1 cellular context compared by ENCODE assay signal in genomic region chr5:143405063-143405746, GRCh38.
TF ChIP-seq lines count a peak whose summit lies in the region.

No MANE protein-coding gene starts in this region.

TF ChIP-seq in GM12878, 131 proteins besides CTCF, POLR2A, EP300 and RAD21 (continued from another document and continues in another):
- peak; percentile 69 for TF ChIP-seq E2F8 (IDR thresholded peaks at IDR 0.05; ENCODE audit: low read depth, partially characterized antibody)
- TF ChIP-seq ETV6 (conservative IDR thresholded peaks at IDR 0.05 in 1 of 2, IDR thresholded peaks at IDR 0.05 in 1 of 2; ENCODE audit: borderline replicate concordance in 1 of 2, low read depth in 1 of 2): peak in 1 of 2 experiments; percentile 64; a peak in 1 of 4 replicates
- no peak for TF ChIP-seq USF1 (IDR thresholded peaks at IDR 0.05; ENCODE audit: borderline replicate concordance, extremely low read length, insufficient read depth, low read depth, low read length)
- TF ChIP-seq FOXK2 (IDR thresholded peaks at IDR 0.05): no peak
- TF ChIP-seq POLR2AphosphoS2 (IDR thresholded peaks at IDR 0.05; ENCODE audit: low read depth, low read length): no peak
- TF ChIP-seq CHD4 (IDR thresholded peaks at IDR 0.05): no peak
- no peak for TF ChIP-seq WRNIP1 (IDR thresholded peaks at IDR 0.05; ENCODE audit: borderline replicate concordance, low read depth, low read length)
- no peak for TF ChIP-seq HDAC6 (IDR thresholded peaks at IDR 0.05; ENCODE audit: unreplicated experiment)
- peak; percentile 60 for TF ChIP-seq EED (IDR thresholded peaks at IDR 0.05; ENCODE audit: low read depth)
- TF ChIP-seq, protein P1, sequence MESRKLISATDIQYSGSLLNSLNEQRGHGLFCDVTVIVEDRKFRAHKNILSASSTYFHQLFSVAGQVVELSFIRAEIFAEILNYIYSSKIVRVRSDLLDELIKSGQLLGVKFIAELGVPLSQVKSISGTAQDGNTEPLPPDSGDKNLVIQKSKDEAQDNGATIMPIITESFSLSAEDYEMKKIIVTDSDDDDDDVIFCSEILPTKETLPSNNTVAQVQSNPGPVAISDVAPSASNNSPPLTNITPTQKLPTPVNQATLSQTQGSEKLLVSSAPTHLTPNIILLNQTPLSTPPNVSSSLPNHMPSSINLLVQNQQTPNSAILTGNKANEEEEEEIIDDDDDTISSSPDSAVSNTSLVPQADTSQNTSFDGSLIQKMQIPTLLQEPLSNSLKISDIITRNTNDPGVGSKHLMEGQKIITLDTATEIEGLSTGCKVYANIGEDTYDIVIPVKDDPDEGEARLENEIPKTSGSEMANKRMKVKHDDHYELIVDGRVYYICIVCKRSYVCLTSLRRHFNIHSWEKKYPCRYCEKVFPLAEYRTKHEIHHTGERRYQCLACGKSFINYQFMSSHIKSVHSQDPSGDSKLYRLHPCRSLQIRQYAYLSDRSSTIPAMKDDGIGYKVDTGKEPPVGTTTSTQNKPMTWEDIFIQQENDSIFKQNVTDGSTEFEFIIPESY (IDR thresholded peaks at IDR 0.05): no peak
- 0 out of 2 replicates have a peak, but pooled peaks have one; percentile 26 for TF ChIP-seq ZNF24 (IDR thresholded peaks at IDR 0.05)
- peak; percentile 84 for TF ChIP-seq CREB1 (IDR thresholded peaks at IDR 0.05; ENCODE audit: low read depth)
- peak; percentile 51; the same call in 1 of the 2 replicates for TF ChIP-seq BACH1 (IDR thresholded peaks at IDR 0.05; ENCODE audit: borderline replicate concordance)
- no peak for TF ChIP-seq ZNF622 (IDR thresholded peaks at IDR 0.05)
- TF ChIP-seq PKNOX1 (IDR thresholded peaks at IDR 0.05): peak; percentile 81
- TF ChIP-seq PML (IDR thresholded peaks at IDR 0.05; ENCODE audit: low read length): peak; percentile 69; the same call in 1 of the 2 replicates
- peak; percentile 61; the same call in 1 of the 3 replicates for TF ChIP-seq POU2F2 (IDR thresholded peaks at IDR 0.05; ENCODE audit: borderline replicate concordance, low read depth, low read length)
- peak; percentile 42 to 49; a peak in 3 of 4 replicates for TF ChIP-seq BHLHE40 (IDR thresholded peaks at IDR 0.05; ENCODE audit: borderline replicate concordance in 1 of 2, low read depth in 2 of 2, low read length in 1 of 2)
- TF ChIP-seq DPF2 (IDR thresholded peaks at IDR 0.05): no peak; the same call in none of the 2 replicates
- TF ChIP-seq CHD2 (IDR thresholded peaks at IDR 0.05; ENCODE audit: borderline replicate concordance, low read depth, low read length): no peak
- no peak for TF ChIP-seq CEBPZ (IDR thresholded peaks at IDR 0.05; ENCODE audit: low read depth, low read length)
- TF ChIP-seq RBBP5 (conservative IDR thresholded peaks at IDR 0.05): no peak
- TF ChIP-seq, protein P2, sequence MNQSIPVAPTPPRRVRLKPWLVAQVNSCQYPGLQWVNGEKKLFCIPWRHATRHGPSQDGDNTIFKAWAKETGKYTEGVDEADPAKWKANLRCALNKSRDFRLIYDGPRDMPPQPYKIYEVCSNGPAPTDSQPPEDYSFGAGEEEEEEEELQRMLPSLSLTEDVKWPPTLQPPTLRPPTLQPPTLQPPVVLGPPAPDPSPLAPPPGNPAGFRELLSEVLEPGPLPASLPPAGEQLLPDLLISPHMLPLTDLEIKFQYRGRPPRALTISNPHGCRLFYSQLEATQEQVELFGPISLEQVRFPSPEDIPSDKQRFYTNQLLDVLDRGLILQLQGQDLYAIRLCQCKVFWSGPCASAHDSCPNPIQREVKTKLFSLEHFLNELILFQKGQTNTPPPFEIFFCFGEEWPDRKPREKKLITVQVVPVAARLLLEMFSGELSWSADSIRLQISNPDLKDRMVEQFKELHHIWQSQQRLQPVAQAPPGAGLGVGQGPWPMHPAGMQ (IDR thresholded peaks at IDR 0.05; ENCODE audit: borderline replicate concordance): no peak
- TF ChIP-seq MTA3 (IDR thresholded peaks at IDR 0.05; ENCODE audit: borderline replicate concordance, low read length): no peak
- peak; percentile 87; the same call in 1 of the 2 replicates for TF ChIP-seq PAX8 (IDR thresholded peaks at IDR 0.05)
- TF ChIP-seq, protein P3, sequence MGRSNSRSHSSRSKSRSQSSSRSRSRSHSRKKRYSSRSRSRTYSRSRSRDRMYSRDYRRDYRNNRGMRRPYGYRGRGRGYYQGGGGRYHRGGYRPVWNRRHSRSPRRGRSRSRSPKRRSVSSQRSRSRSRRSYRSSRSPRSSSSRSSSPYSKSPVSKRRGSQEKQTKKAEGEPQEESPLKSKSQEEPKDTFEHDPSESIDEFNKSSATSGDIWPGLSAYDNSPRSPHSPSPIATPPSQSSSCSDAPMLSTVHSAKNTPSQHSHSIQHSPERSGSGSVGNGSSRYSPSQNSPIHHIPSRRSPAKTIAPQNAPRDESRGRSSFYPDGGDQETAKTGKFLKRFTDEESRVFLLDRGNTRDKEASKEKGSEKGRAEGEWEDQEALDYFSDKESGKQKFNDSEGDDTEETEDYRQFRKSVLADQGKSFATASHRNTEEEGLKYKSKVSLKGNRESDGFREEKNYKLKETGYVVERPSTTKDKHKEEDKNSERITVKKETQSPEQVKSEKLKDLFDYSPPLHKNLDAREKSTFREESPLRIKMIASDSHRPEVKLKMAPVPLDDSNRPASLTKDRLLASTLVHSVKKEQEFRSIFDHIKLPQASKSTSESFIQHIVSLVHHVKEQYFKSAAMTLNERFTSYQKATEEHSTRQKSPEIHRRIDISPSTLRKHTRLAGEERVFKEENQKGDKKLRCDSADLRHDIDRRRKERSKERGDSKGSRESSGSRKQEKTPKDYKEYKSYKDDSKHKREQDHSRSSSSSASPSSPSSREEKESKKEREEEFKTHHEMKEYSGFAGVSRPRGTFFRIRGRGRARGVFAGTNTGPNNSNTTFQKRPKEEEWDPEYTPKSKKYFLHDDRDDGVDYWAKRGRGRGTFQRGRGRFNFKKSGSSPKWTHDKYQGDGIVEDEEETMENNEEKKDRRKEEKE (IDR thresholded peaks at IDR 0.05): no peak
- TF ChIP-seq NR2C1 (IDR thresholded peaks at IDR 0.05): peak; percentile 91
- TF ChIP-seq ZNF687 (IDR thresholded peaks at IDR 0.05): peak; percentile 76
- no peak for TF ChIP-seq CBX3 (IDR thresholded peaks at IDR 0.05; ENCODE audit: borderline replicate concordance, low read depth)
- no peak for TF ChIP-seq NR2C2 (IDR thresholded peaks at IDR 0.05; ENCODE audit: borderline replicate concordance, control insufficient read depth, insufficient read length, low read depth)
- TF ChIP-seq, protein P4, sequence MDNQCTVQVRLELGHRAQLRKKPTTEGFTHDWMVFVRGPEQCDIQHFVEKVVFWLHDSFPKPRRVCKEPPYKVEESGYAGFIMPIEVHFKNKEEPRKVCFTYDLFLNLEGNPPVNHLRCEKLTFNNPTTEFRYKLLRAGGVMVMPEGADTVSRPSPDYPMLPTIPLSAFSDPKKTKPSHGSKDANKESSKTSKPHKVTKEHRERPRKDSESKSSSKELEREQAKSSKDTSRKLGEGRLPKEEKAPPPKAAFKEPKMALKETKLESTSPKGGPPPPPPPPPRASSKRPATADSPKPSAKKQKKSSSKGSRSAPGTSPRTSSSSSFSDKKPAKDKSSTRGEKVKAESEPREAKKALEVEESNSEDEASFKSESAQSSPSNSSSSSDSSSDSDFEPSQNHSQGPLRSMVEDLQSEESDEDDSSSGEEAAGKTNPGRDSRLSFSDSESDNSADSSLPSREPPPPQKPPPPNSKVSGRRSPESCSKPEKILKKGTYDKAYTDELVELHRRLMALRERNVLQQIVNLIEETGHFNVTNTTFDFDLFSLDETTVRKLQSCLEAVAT (IDR thresholded peaks at IDR 0.05): peak; percentile 95
- TF ChIP-seq YBX1 (IDR thresholded peaks at IDR 0.05): no peak
- TF ChIP-seq, protein P5, sequence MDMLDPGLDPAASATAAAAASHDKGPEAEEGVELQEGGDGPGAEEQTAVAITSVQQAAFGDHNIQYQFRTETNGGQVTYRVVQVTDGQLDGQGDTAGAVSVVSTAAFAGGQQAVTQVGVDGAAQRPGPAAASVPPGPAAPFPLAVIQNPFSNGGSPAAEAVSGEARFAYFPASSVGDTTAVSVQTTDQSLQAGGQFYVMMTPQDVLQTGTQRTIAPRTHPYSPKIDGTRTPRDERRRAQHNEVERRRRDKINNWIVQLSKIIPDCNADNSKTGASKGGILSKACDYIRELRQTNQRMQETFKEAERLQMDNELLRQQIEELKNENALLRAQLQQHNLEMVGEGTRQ (IDR thresholded peaks at IDR 0.05; ENCODE audit: borderline replicate concordance, low read depth, low read length): no peak
- TF ChIP-seq STAT3 (IDR thresholded peaks at IDR 0.05; ENCODE audit: low read depth, low read length): no peak
- TF ChIP-seq ASH2L (IDR thresholded peaks at IDR 0.05; ENCODE audit: borderline replicate concordance, low read depth): peak; percentile 69; the same call in 1 of the 2 replicates
- TF ChIP-seq TCF3 (IDR thresholded peaks at IDR 0.05; ENCODE audit: borderline replicate concordance, insufficient read depth, low read depth, low read length): no peak
- no peak for TF ChIP-seq TCF7 (IDR thresholded peaks at IDR 0.05; ENCODE audit: borderline replicate concordance)
- peak; percentile 77; the same call in 1 of the 2 replicates for TF ChIP-seq CREM (IDR thresholded peaks at IDR 0.05; ENCODE audit: low read depth)
